In the genomic region with DNA sequence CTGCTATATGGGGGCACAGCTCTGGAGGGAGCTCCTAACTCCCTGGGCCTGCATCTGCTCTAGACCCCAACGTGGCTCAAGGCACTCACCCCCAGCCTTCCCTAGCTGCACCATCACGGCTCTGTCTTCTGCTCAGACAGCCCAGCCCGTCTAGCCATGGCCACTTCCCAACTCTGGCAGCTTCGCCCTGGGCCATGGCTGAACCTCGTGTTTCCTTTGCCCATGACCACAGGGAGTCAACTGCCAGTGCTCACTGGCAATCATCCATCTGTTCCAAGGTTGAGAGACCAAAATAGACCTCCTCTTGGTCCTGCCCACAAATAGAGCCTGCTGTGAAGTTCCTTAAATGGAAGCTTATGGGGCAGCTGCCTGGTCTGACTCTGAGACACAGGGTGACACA, we compare ENCODE assay signal across 11 cellular contexts. TPM values are rescaled to one million over a fixed set of nuclear protein-coding genes. Genes with fewer than 3 reads are reported as not detected.
DNase-seq lines count a peak whose midpoint lies in the region; ATAC-seq and TF ChIP-seq lines count a peak whose summit lies in the region.
"Had no signal": no experiment of that assay in that cellular context is flagged by ENCODE, and none has a peak within 500 bp of the region (broad histone marks: within the 10 kb centered on the region; RNA-seq: fewer than 3 reads in every experiment).

No MANE protein-coding gene starts in this region.

- H3K36me3 Mint-ChIP-seq in H9 (ENCODE audit: insufficient read depth in 1 of 3, low read depth in 3 of 3), result no peaks in the 10 kb centered on the region; a peak in 1 of 7 replicates
- no peaks in the 10 kb centered on the region for H3K36me3 Mint-ChIP-seq in activated CD8-positive, alpha-beta T cell treated with anti-CD3 and anti-CD28 coated beads, Interleukin-2, amount 10 ng/mL, durations not matched to agents 7 days and 5 days (ENCODE audit: low read depth)

- ATAC-seq in activated CD8-positive, alpha-beta T cell treated with anti-CD3 and anti-CD28 coated beads, Interleukin-2, amount 10 ng/mL, durations not matched to agents 7 days and 5 days, result no peak
- no peak for ATAC-seq in HG03095 (IDR thresholded peaks at IDR 0.05; ENCODE audit: unreplicated experiment)
- ATAC-seq: activated T-cell treated with anti-CD3 and anti-CD28 coated beads, Interleukin-2, amount 50 U/mL, for 4 hours had no signal

- H3K4me3 Mint-ChIP-seq in H9, result no peak overlapping the region
- H3K4me3 Mint-ChIP-seq in activated CD8-positive, alpha-beta T cell treated with anti-CD3 and anti-CD28 coated beads, Interleukin-2, amount 10 ng/mL, durations not matched to agents 7 days and 5 days, result no peak overlapping the region
- H3K4me3 Mint-ChIP-seq: activated T-cell treated with anti-CD3 and anti-CD28 coated beads, Interleukin-2, amount 50 U/mL, for 4 hours; B cell; endodermal cell had no signal

- no peak overlapping the region for H2AK5ac ChIP-seq in H9 (ENCODE audit: insufficient read length, low read length)
- no peak overlapping the region for H2AK5ac ChIP-seq in mesenchymal stem cell (ENCODE audit: low read length, severe bottlenecking)

- no peaks in the 10 kb centered on the region for H3K9me3 Mint-ChIP-seq in H9
- no peaks in the 10 kb centered on the region for H3K9me3 Mint-ChIP-seq in activated CD8-positive, alpha-beta T cell treated with anti-CD3 and anti-CD28 coated beads, Interleukin-2, amount 10 ng/mL, durations not matched to agents 7 days and 5 days (ENCODE audit: insufficient read depth)
- H3K9me3 Mint-ChIP-seq: activated T-cell treated with anti-CD3 and anti-CD28 coated beads, Interleukin-2, amount 50 U/mL, for 4 hours; endodermal cell had no signal

- no peaks in the 10 kb centered on the region for H3K79me2 ChIP-seq in H9 (ENCODE audit: insufficient read depth, low read length)

- peaks cover 57% of the 10 kb centered on the region for H3K27me3 Mint-ChIP-seq in H9 (ENCODE audit: low read depth)
- H3K27me3 Mint-ChIP-seq in activated CD8-positive, alpha-beta T cell treated with anti-CD3 and anti-CD28 coated beads, Interleukin-2, amount 10 ng/mL, durations not matched to agents 7 days and 5 days (ENCODE audit: low read depth), result peaks cover 29% of the 10 kb centered on the region

- H4K91ac ChIP-seq in H9 (ENCODE audit: insufficient read length, low read depth, low read length), result no peak overlapping the region
- no peak overlapping the region for H4K91ac ChIP-seq in mesenchymal stem cell (ENCODE audit: low read length)

- intact Hi-C loops in ascending aorta (cut with DNase I), result no loop called here

- no peak overlapping the region for H3K14ac ChIP-seq in H9 (ENCODE audit: insufficient read depth, low read length)
- no peak overlapping the region for H3K14ac ChIP-seq in mesenchymal stem cell (ENCODE audit: low read length in 2 of 2)

- no peak overlapping the region for H2BK120ac ChIP-seq in H9 (ENCODE audit: low read depth, low read length, poor library complexity, severe bottlenecking)
- H2BK120ac ChIP-seq in mesenchymal stem cell (ENCODE audit: low read depth, low read length), result no peak overlapping the region

- H3K27ac Mint-ChIP-seq in H9, result no peak overlapping the region
- H3K27ac Mint-ChIP-seq in activated CD8-positive, alpha-beta T cell treated with anti-CD3 and anti-CD28 coated beads, Interleukin-2, amount 10 ng/mL, durations not matched to agents 7 days and 5 days, result no peak overlapping the region
- H3K27ac Mint-ChIP-seq: B cell, endodermal cell had no signal

- H3K4me2 ChIP-seq in H9 (ENCODE audit: insufficient read depth, insufficient read length, low read length), result no peak overlapping the region
- no peak overlapping the region for H3K4me2 ChIP-seq in mesenchymal stem cell (ENCODE audit: low read length, poor library complexity, severe bottlenecking)

- no peak overlapping the region for H2BK20ac ChIP-seq in H9 (ENCODE audit: low read depth, low read length, poor library complexity, severe bottlenecking)

- no peak overlapping the region for H2BK15ac ChIP-seq in H9 (ENCODE audit: low read depth, low read length)
- no peak overlapping the region for H2BK15ac ChIP-seq in mesenchymal stem cell (ENCODE audit: low read depth, poor library complexity, severe bottlenecking)

- no peak overlapping the region for H3T11ph ChIP-seq in H9 (ENCODE audit: low read length)

- H3K23ac ChIP-seq in H9 (ENCODE audit: insufficient read length, low read depth, low read length), result no peak overlapping the region
- H3K23ac ChIP-seq in mesenchymal stem cell (ENCODE audit: low read length in 2 of 2), result no peak overlapping the region

- no peak for TF ChIP-seq CTCF in H9 (conservative IDR thresholded peaks at IDR 0.05)
- no peak for TF ChIP-seq CTCF in ascending aorta (IDR thresholded peaks at IDR 0.05)

- H4K20me1 ChIP-seq in H9 (ENCODE audit: control insufficient read depth, insufficient read depth, insufficient read length), result no peaks in the 10 kb centered on the region

- H3K23me2 ChIP-seq in H9 (ENCODE audit: insufficient read length, low read depth, low read length, poor library complexity, severe bottlenecking), result peaks cover 10% of the 10 kb centered on the region

- H4K8ac ChIP-seq in H9 (replicated peaks; ENCODE audit: insufficient read length, low read depth, low read length) (no peak overlapping the region), mesenchymal stem cell (ENCODE audit: low read length) (no peak overlapping the region)

- H3K4me1 ChIP-seq in H9 (ENCODE audit: insufficient read depth, low read length) (no peaks in the 10 kb centered on the region), ascending aorta (peaks cover 2 to 9% of the 10 kb centered on the region in 2 donors), mesenchymal stem cell (ENCODE audit: control insufficient read depth, insufficient read depth, low read depth, low read length) (peaks cover 9% of the 10 kb centered on the region)

- no peak overlapping the region for H3K18ac ChIP-seq in H9 (ENCODE audit: insufficient read length, low read depth, low read length)
- H3K18ac ChIP-seq in mesenchymal stem cell (ENCODE audit: low read depth in 1 of 2, low read length in 2 of 2), result no peak overlapping the region

- H3K36me3 ChIP-seq in ascending aorta, result no peaks in the 10 kb centered on the region
- no peaks in the 10 kb centered on the region for H3K36me3 ChIP-seq in mesenchymal stem cell (ENCODE audit: control insufficient read depth in 1 of 2, insufficient read depth in 2 of 2, low read depth in 1 of 2, low read length in 2 of 2)

- H2BK12ac ChIP-seq in H9 (ENCODE audit: insufficient read length, low read depth, low read length), result no peak overlapping the region
- H2BK12ac ChIP-seq in mesenchymal stem cell (ENCODE audit: low read length in 2 of 2), result no peak overlapping the region

- WGBS in H9 (ENCODE audit: extremely low coverage, insufficient read length, low lambda C conversion rate), result no CpG with 5 or more reads among the region's 5 CpGs
- WGBS in mesenchymal stem cell, result 68% methylated on average over 5 of the region's 5 CpGs

- H3K27me3 ChIP-seq in H9 (ENCODE audit: insufficient read depth, low read length), result peaks cover 15% of the 10 kb centered on the region
- H3K27me3 ChIP-seq in ascending aorta, result no peaks in the 10 kb centered on the region
- peaks cover 42 to 53% of the 10 kb centered on the region in 2 experiments for H3K27me3 ChIP-seq in mesenchymal stem cell (ENCODE audit: control insufficient read depth in 1 of 2, insufficient read depth in 1 of 2, low read length in 2 of 2)

- no peak overlapping the region for H3K56ac ChIP-seq in H9 (ENCODE audit: insufficient read length, low read depth, low read length)

- no peak overlapping the region for H2BK5ac ChIP-seq in H9 (ENCODE audit: insufficient read length, low read length)
- H2BK5ac ChIP-seq in mesenchymal stem cell (ENCODE audit: low read depth, low read length, poor library complexity, severe bottlenecking), result no peak overlapping the region

- CTCF ChIA-PET in activated CD8-positive, alpha-beta T cell treated with anti-CD3 and anti-CD28 coated beads, Interleukin-2, amount 10 ng/mL, durations not matched to agents 7 days and 5 days (lab: Charles Lee), result no interaction called here

- H3K79me1 ChIP-seq in H9 (ENCODE audit: insufficient read depth, low read depth, low read length, poor library complexity, severe bottlenecking) (no peaks in the 10 kb centered on the region), mesenchymal stem cell (replicated peaks; ENCODE audit: low read length, poor library complexity, severe bottlenecking) (no peaks in the 10 kb centered on the region)

- H3K9ac ChIP-seq in H9 (ENCODE audit: extremely low read depth, insufficient read length, low read length), result no peak overlapping the region
- H3K9ac ChIP-seq in mesenchymal stem cell (ENCODE audit: low read length), result no peak overlapping the region

- H3K9me3 ChIP-seq in H9 (ENCODE audit: control insufficient read depth, low read depth, low read length) (no peaks in the 10 kb centered on the region), ascending aorta (no peaks in the 10 kb centered on the region), mesenchymal stem cell (ENCODE audit: control insufficient read depth, low read length) (no peaks in the 10 kb centered on the region)

- DNase-seq in Ammon's horn (ENCODE audit: low spot score) (peak; percentile 74), H9 (peak; percentile 16), ascending aorta (ENCODE audit: low spot score in 2 of 2) (peak; percentile 16 to 68), mesenteric fat pad (ENCODE audit: low spot score) (peak; percentile 74), mesenchymal stem cell (no peak), T-helper 9 cell (no peak)
- no peak for DNase-seq in activated CD8-positive, alpha-beta T cell treated with anti-CD3 and anti-CD28 coated beads, Interleukin-2, amount 10 ng/mL, durations not matched to agents 7 days and 5 days
- DNase-seq: activated T-cell treated with anti-CD3 and anti-CD28 coated beads, Interleukin-2, amount 50 U/mL, for 4 hours; endodermal cell had no signal

- POLR2A ChIA-PET in activated CD8-positive, alpha-beta T cell treated with anti-CD3 and anti-CD28 coated beads, Interleukin-2, amount 10 ng/mL, durations not matched to agents 7 days and 5 days (lab: Charles Lee), result no interaction called here

- H3K4me3 ChIP-seq in ascending aorta, result no peak overlapping the region
- H3K4me3 ChIP-seq in mesenchymal stem cell (ENCODE audit: insufficient read depth in 1 of 2, low read depth in 1 of 2, low read length in 2 of 2), result no peak overlapping the region

- no peak overlapping the region for H3K4ac ChIP-seq in H9 (ENCODE audit: low read depth, low read length)
- no peak overlapping the region for H3K4ac ChIP-seq in mesenchymal stem cell (ENCODE audit: low read depth in 1 of 2, low read length in 2 of 2)

- H3K27ac ChIP-seq in H9 (ENCODE audit: insufficient read length, low read depth, low read length) (no peak overlapping the region), ascending aorta (peak overlapping the region in 1 of 2 donors; percentile 7), mesenchymal stem cell (ENCODE audit: low read length, poor library complexity, severe bottlenecking) (no peak overlapping the region)

- H4K5ac ChIP-seq in H9 (ENCODE audit: insufficient read length, low read depth, low read length), result no peak overlapping the region

- H2AFZ ChIP-seq in H9 (ENCODE audit: low read length) (no peak overlapping the region), mesenchymal stem cell (ENCODE audit: low read depth, low read length) (no peak overlapping the region)

- H3K4me1 Mint-ChIP-seq in H9, result peaks cover 6 to 10% of the 10 kb centered on the region in 2 experiments
- H3K4me1 Mint-ChIP-seq in activated CD8-positive, alpha-beta T cell treated with anti-CD3 and anti-CD28 coated beads, Interleukin-2, amount 10 ng/mL, durations not matched to agents 7 days and 5 days (ENCODE audit: low read depth), result no peaks in the 10 kb centered on the region
- H3K4me1 Mint-ChIP-seq: endodermal cell had no signal

RNA-seq across cellular contexts. Expression of a gene that starts 5.4 kb away (rescaled TPM):
- 0.39 and 0.50 TPM in 2 replicates for total RNA-seq in H9 (2021)
- total RNA-seq in ascending aorta, result not detected
- not detected for total RNA-seq in mesenteric fat pad
- not detected for polyA plus RNA-seq in mesenchymal stem cell (2013, experiment 1 of 2)
- polyA plus RNA-seq in mesenchymal stem cell (2013, experiment 2 of 2), result not detected
- not detected for total RNA-seq in activated CD8-positive, alpha-beta T cell treated with anti-CD3 and anti-CD28 coated beads, Interleukin-2, amount 10 ng/mL, durations not matched to agents 7 days and 5 days
- total RNA-seq: activated T-cell treated with anti-CD3 and anti-CD28 coated beads, Interleukin-2, amount 50 U/mL, for 4 hours; B cell had no signal

Comparison
In these comparisons a context has a peak if more than half of its experiments do, and no peak if none do; other contexts are left out.
1. DNase-seq: peak in Ammon's horn (single experiment), H9 (single experiment), ascending aorta (2 of 2) and mesenteric fat pad (single experiment); none in mesenchymal stem cell (single experiment), activated CD8-positive, alpha-beta T cell treated with anti-CD3 and anti-CD28 coated beads, Interleukin-2, amount 10 ng/mL, durations not matched to agents 7 days and 5 days (single experiment) and T-helper 9 cell (single experiment).